In genomic region chr6:140789466-140789865, GRCh38 we compare ENCODE assay signal across 33 cellular contexts.
"Had no signal": no experiment of that assay in that cellular context is flagged by ENCODE, and none has a peak within 500 bp of the region (broad histone marks: within the 10 kb centered on the region; RNA-seq: fewer than 3 reads in every experiment).

No MANE protein-coding gene starts in this region.

- H3K27me3 ChIP-seq: ascending aorta, cardiac muscle cell, MG63, SJCRH30 had no signal

- H3K4me3 ChIP-seq: ascending aorta, cardiac muscle cell, MG63, SJCRH30, SK-N-MC had no signal

- H3K27ac ChIP-seq: ascending aorta, cardiac muscle cell, SJCRH30, SK-N-MC, WERI-Rb-1 had no signal

- DNase-seq: activated CD4-positive, alpha-beta memory T cell treated with anti-CD3 and anti-CD28 coated beads, Interleukin-2, amount 10 ng/mL, durations not matched to agents 7 days and 5 days; activated CD4-positive, alpha-beta T cell treated with anti-CD3 and anti-CD28 coated beads for 1 hour; activated CD4-positive, alpha-beta T cell treated with anti-CD3 and anti-CD28 coated beads for 48 hours; activated CD4-positive, CD25-positive, alpha-beta regulatory T cell; activated CD8-positive, alpha-beta memory T cell treated with anti-CD3 and anti-CD28 coated beads for 24 hours; activated CD8-positive, alpha-beta memory T cell treated with anti-CD3 and anti-CD28 coated beads, Interleukin-2, amount 10 ng/mL, durations not matched to agents 7 days and 5 days; activated CD8-positive, alpha-beta memory T cell treated with anti-CD3 and anti-CD28 coated beads, Interleukin-2, amount 50 U/mL, for 48 hours; activated effector memory CD4-positive, alpha-beta T cell treated with anti-CD3 and anti-CD28 coated beads, Interleukin-2, amount 50 U/mL, for 16 hours; activated naive CD4-positive, alpha-beta T cell; activated naive CD4-positive, alpha-beta T cell treated with anti-CD3 and anti-CD28 coated beads, Interleukin-2, amount 50 U/mL, for 16 hours; activated naive CD8-positive, alpha-beta T cell treated with anti-CD3 and anti-CD28 coated beads for 36 hours; activated T-cell treated with anti-CD3 and anti-CD28 coated beads, Interleukin-2, amount 50 U/mL, for 48 hours; amygdala; Karpas-422; KBM-7; MG63; NCI-H1048; NCI-H1105 treated with DMSO at 0.1 percent for 48 hours; NCI-H1436; NCI-H1694; NCI-H1930; NCI-H2081 treated with DMSO at 0.1 percent for 48 hours; NCI-H226; NCI-H446 treated with DMSO at 0.1 percent for 48 hours; NCI-H524; SHP77; SJCRH30; T1000; WERI-Rb-1 had no signal

- H3K36me3 ChIP-seq: ascending aorta, cardiac muscle cell, MG63, SJCRH30, WERI-Rb-1 had no signal

- H3K4me1 ChIP-seq: SJCRH30 had no signal

- ATAC-seq: activated CD8-positive, alpha-beta memory T cell treated with anti-CD3 and anti-CD28 coated beads, Interleukin-2, amount 10 ng/mL, durations not matched to agents 7 days and 5 days; Panc1 had no signal

- H3K9me3 ChIP-seq: SJCRH30 had no signal
